10 cellular contexts compared by ENCODE assay signal in the genomic region with DNA sequence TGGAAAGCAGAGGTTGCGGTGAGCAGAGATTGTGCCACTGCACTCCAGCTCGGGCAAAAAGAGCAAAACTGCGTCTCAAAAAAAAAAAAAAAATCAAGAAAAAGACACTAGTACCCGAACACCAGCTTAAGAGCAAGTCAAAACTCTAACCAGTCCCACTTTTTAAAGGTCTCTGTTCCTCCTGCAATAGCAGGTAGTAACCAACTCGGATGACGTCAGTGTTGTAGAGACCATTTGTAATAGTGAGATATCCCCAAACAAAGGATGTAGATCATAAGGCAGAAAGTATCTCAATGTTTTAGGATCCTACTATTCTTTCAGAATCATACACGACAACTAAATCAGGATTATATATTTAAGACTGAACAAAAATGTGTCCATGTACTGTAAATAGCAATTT.
DNase-seq lines count a peak whose midpoint lies in the region; ATAC-seq and TF ChIP-seq lines count a peak whose summit lies in the region.
"Had no signal": no experiment of that assay in that cellular context is flagged by ENCODE, and none has a peak within 500 bp of the region (broad histone marks: within the 10 kb centered on the region; RNA-seq: fewer than 3 reads in every experiment).

No MANE protein-coding gene starts in this region.

- H3K4me1 ChIP-seq in BLaER1 treated with 17β-estradiol and CSF1 and Interleukin-3, amounts not matched to agents 10 nM and 100 nM: peaks cover 30 to 72% (median 52%) of the 10 kb centered on the region in 10 experiments
- H3K4me1 ChIP-seq in HEK293 (ENCODE audit: control insufficient read depth, insufficient read depth, low read length): peaks cover 9% of the 10 kb centered on the region; the same call in 1 of the 2 replicates

- H3K4me2 ChIP-seq in BLaER1 treated with 17β-estradiol and CSF1 and Interleukin-3, amounts not matched to agents 10 nM and 100 nM: peak overlapping the region; percentile 74 to 97 (median 95); a peak in 21 of 22 replicates

- CTCF ChIA-PET in HEK293 (lab: Yijun Ruan, JAX): interaction anchor here (1.7 kb wide), 1 partner anchor 38 kb away, joined by 6 read pairs; no protein-coding TSS in a partner anchor

- ATAC-seq in SK-N-SH treated with all-trans-retinoic acid at 6 μM for 48 hours (no peak), HG02938 (IDR thresholded peaks at IDR 0.05; ENCODE audit: unreplicated experiment) (no peak)

- peak overlapping the region in 8 of 10 experiments; percentile 86 to 100 (median 95); a peak in 15 of 20 replicates for H3K4me3 ChIP-seq in BLaER1 treated with 17β-estradiol and CSF1 and Interleukin-3, amounts not matched to agents 10 nM and 100 nM
- H3K4me3 ChIP-seq in HEK293 (ENCODE audit: low read depth, low read length): peak overlapping the region; percentile 90; the same call in 1 of the 2 replicates
- peak overlapping the region; percentile 97 for H3K4me3 ChIP-seq in iPS-11a (ENCODE audit: low read depth, low read length)

- peak overlapping the region; percentile 87 to 99 (median 96); a peak in 16 of 22 replicates for H3K9ac ChIP-seq in BLaER1 treated with 17β-estradiol and CSF1 and Interleukin-3, amounts not matched to agents 10 nM and 100 nM

- no peak for TF ChIP-seq CTCF in HEK293 (tag by site-specific recombination; IDR thresholded peaks at IDR 0.05)

- peaks cover 0 to 74% (median 69%) of the 10 kb centered on the region in 11 experiments; a peak in 19 of 22 replicates for H4K20me1 ChIP-seq in BLaER1 treated with 17β-estradiol and CSF1 and Interleukin-3, amounts not matched to agents 10 nM and 100 nM

- H3K36me3 ChIP-seq in BLaER1 treated with 17β-estradiol and CSF1 and Interleukin-3, amounts not matched to agents 10 nM and 100 nM: peaks cover 8 to 53% (median 38%) of the 10 kb centered on the region in 11 experiments
- peaks cover 19 to 26% of the 10 kb centered on the region in 2 experiments for H3K36me3 ChIP-seq in HEK293 (ENCODE audit: control insufficient read depth in 2 of 2, insufficient read depth in 1 of 2, low read length in 2 of 2)

- H3K27me3 ChIP-seq in BLaER1 treated with 17β-estradiol and CSF1 and Interleukin-3, amounts not matched to agents 10 nM and 100 nM: no peaks in the 10 kb centered on the region
- H3K27me3 ChIP-seq: neutrophil had no signal

- DNase-seq in NCI-H128 (lab: John Stamatoyannopoulos, UW; ENCODE audit: unreplicated experiment): no peak
- DNase-seq in iPS-NIHi11 (ENCODE audit: low spot score): no peak
- no peak for DNase-seq in hippocampal formation (lab: John Stamatoyannopoulos, UW)
- DNase-seq: NCI-H187 had no signal

- H3K27ac ChIP-seq in BLaER1 treated with 17β-estradiol and CSF1 and Interleukin-3, amounts not matched to agents 10 nM and 100 nM: peak overlapping the region in 8 of 11 experiments; percentile 86 to 97 (median 92); a peak in 8 of 22 replicates
- H3K27ac ChIP-seq in HEK293 (ENCODE audit: extremely low read depth, low read depth, low read length): no peak overlapping the region

- no peaks in the 10 kb centered on the region for H3K9me3 ChIP-seq in BLaER1 treated with 17β-estradiol and CSF1 and Interleukin-3, amounts not matched to agents 10 nM and 100 nM (replicated peaks in 1 of 11)
- no peaks in the 10 kb centered on the region for H3K9me3 ChIP-seq in HEK293 (ENCODE audit: control insufficient read depth, insufficient read depth, low read depth, low read length)
- H3K9me3 ChIP-seq: neutrophil had no signal

- POLR2A ChIA-PET in HEK293 (lab: Yijun Ruan, JAX): interaction anchor here (0.6 to 0.7 kb wide), 3 partner anchors 11 to 1393 kb away, joined by 4 to 5 read pairs (median 5); no protein-coding TSS in a partner anchor

TF ChIP-seq in HEK293, 187 proteins besides CTCF, POLR2A, EP300 and RAD21 (continues in another document):
- TF ChIP-seq ZNF624 (tag by site-specific recombination; IDR thresholded peaks at IDR 0.05): no peak
- TF ChIP-seq ZSCAN23 (tag by site-specific recombination; IDR thresholded peaks at IDR 0.05): no peak
- TF ChIP-seq, protein P1, sequence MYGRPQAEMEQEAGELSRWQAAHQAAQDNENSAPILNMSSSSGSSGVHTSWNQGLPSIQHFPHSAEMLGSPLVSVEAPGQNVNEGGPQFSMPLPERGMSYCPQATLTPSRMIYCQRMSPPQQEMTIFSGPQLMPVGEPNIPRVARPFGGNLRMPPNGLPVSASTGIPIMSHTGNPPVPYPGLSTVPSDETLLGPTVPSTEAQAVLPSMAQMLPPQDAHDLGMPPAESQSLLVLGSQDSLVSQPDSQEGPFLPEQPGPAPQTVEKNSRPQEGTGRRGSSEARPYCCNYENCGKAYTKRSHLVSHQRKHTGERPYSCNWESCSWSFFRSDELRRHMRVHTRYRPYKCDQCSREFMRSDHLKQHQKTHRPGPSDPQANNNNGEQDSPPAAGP (tag by site-specific recombination; IDR thresholded peaks at IDR 0.05): no peak
- TF ChIP-seq, protein P2, sequence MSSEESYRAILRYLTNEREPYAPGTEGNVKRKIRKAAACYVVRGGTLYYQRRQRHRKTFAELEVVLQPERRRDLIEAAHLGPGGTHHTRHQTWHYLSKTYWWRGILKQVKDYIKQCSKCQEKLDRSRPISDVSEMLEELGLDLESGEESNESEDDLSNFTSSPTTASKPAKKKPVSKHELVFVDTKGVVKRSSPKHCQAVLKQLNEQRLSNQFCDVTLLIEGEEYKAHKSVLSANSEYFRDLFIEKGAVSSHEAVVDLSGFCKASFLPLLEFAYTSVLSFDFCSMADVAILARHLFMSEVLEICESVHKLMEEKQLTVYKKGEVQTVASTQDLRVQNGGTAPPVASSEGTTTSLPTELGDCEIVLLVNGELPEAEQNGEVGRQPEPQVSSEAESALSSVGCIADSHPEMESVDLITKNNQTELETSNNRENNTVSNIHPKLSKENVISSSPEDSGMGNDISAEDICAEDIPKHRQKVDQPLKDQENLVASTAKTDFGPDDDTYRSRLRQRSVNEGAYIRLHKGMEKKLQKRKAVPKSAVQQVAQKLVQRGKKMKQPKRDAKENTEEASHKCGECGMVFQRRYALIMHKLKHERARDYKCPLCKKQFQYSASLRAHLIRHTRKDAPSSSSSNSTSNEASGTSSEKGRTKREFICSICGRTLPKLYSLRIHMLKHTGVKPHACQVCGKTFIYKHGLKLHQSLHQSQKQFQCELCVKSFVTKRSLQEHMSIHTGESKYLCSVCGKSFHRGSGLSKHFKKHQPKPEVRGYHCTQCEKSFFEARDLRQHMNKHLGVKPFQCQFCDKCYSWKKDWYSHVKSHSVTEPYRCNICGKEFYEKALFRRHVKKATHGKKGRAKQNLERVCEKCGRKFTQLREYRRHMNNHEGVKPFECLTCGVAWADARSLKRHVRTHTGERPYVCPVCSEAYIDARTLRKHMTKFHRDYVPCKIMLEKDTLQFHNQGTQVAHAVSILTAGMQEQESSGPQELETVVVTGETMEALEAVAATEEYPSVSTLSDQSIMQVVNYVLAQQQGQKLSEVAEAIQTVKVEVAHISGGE (tag by site-specific recombination; conservative IDR thresholded peaks at IDR 0.05; ENCODE audit: low read depth): no peak
- TF ChIP-seq KLF9 (tag by site-specific recombination; IDR thresholded peaks at IDR 0.05; ENCODE audit: low read depth): no peak
- no peak for TF ChIP-seq ZNF221 (tag by site-specific recombination; IDR thresholded peaks at IDR 0.05; ENCODE audit: borderline replicate concordance)
- no peak for TF ChIP-seq ZBTB1 (tag by site-specific recombination; IDR thresholded peaks at IDR 0.05)
- TF ChIP-seq ZNF76 (tag by site-specific recombination; IDR thresholded peaks at IDR 0.05; ENCODE audit: borderline replicate concordance, low read depth): no peak

TF ChIP-seq in SK-N-SH treated with all-trans-retinoic acid at 6 μM for 48 hours, 23 proteins besides CTCF, POLR2A, EP300 and RAD21:
- 0 out of 2 replicates have a peak, but pooled peaks have one; percentile 15 for TF ChIP-seq ZNF70 (CRISPR knock-in tag; IDR thresholded peaks at IDR 0.05)
- TF ChIP-seq, protein P3, sequence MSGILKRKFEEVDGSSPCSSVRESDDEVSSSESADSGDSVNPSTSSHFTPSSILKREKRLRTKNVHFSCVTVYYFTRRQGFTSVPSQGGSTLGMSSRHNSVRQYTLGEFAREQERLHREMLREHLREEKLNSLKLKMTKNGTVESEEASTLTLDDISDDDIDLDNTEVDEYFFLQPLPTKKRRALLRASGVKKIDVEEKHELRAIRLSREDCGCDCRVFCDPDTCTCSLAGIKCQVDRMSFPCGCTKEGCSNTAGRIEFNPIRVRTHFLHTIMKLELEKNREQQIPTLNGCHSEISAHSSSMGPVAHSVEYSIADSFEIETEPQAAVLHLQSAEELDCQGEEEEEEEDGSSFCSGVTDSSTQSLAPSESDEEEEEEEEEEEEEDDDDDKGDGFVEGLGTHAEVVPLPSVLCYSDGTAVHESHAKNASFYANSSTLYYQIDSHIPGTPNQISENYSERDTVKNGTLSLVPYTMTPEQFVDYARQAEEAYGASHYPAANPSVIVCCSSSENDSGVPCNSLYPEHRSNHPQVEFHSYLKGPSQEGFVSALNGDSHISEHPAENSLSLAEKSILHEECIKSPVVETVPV (CRISPR knock-in tag; IDR thresholded peaks at IDR 0.05): no peak
- TF ChIP-seq PPARA (CRISPR knock-in tag; IDR thresholded peaks at IDR 0.05; ENCODE audit: borderline replicate concordance): 0 out of 2 replicates have a peak, but pooled peaks have one; percentile 45
